1 cellular context compared by ENCODE assay signal in genomic region chr4:24583451-24584174, GRCh38.
TF ChIP-seq lines count a peak whose summit lies in the region.

No MANE protein-coding gene starts in this region.

TF ChIP-seq in GM12878, 131 proteins besides CTCF, POLR2A, EP300 and RAD21 (continued from another document and continues in another):
- TF ChIP-seq CHD1 (IDR thresholded peaks at IDR 0.05; ENCODE audit: low read depth, low read length) (no peak), JUNB (IDR thresholded peaks at IDR 0.05) (no peak), IRF4 (IDR thresholded peaks at IDR 0.05; ENCODE audit: low read depth, low read length) (0 out of 2 replicates have a peak, but pooled peaks have one; percentile 8), STAT3 (IDR thresholded peaks at IDR 0.05; ENCODE audit: low read depth, low read length) (no peak), POLR2AphosphoS5 (IDR thresholded peaks at IDR 0.05; ENCODE audit: low read length) (peak; percentile 59; the same call in 1 of the 2 replicates), ZZZ3 (IDR thresholded peaks at IDR 0.05; ENCODE audit: control insufficient read depth, insufficient read length, low read depth) (no peak), E2F8 (IDR thresholded peaks at IDR 0.05; ENCODE audit: low read depth, partially characterized antibody) (peak; percentile 82), PML (IDR thresholded peaks at IDR 0.05; ENCODE audit: low read length) (no peak; the same call in 1 of the 2 replicates), ZNF592 (IDR thresholded peaks at IDR 0.05) (no peak), POU2F2 (IDR thresholded peaks at IDR 0.05; ENCODE audit: borderline replicate concordance, low read depth, low read length) (no peak), LARP7 (IDR thresholded peaks at IDR 0.05) (0 out of 2 replicates have a peak, but pooled peaks have one; percentile 28), CBFB (IDR thresholded peaks at IDR 0.05; ENCODE audit: low read depth) (no peak), CUX1 (IDR thresholded peaks at IDR 0.05; ENCODE audit: insufficient replicate concordance, low read depth, low read length) (no peak), HSF1 (IDR thresholded peaks at IDR 0.05; ENCODE audit: low read depth, low read length) (no peak), ZNF622 (IDR thresholded peaks at IDR 0.05) (no peak), BACH1 (IDR thresholded peaks at IDR 0.05; ENCODE audit: borderline replicate concordance) (no peak), MYC (IDR thresholded peaks at IDR 0.05; ENCODE audit: insufficient read depth, insufficient read length, insufficient replicate concordance, low read length, severe bottlenecking) (no peak), NFIC (IDR thresholded peaks at IDR 0.05; ENCODE audit: low read depth, low read length) (no peak), PAX5 (IDR thresholded peaks at IDR 0.05; ENCODE audit: borderline replicate concordance, low read depth, low read length) (no peak), NR2C1 (IDR thresholded peaks at IDR 0.05) (no peak), HDAC2 (IDR thresholded peaks at IDR 0.05) (no peak), CREB1 (IDR thresholded peaks at IDR 0.05; ENCODE audit: low read depth) (no peak; the same call in 1 of the 2 replicates), REST (IDR thresholded peaks at IDR 0.05; ENCODE audit: low read depth, low read length) (no peak), IRF3 (IDR thresholded peaks at IDR 0.05) (no peak), SMARCA5 (IDR thresholded peaks at IDR 0.05) (no peak), CEBPZ (IDR thresholded peaks at IDR 0.05; ENCODE audit: low read depth, low read length) (no peak), SKIL (IDR thresholded peaks at IDR 0.05; ENCODE audit: low read depth, poor library complexity, severe bottlenecking) (no peak), CBX5 (IDR thresholded peaks at IDR 0.05; ENCODE audit: low read depth) (no peak)
